Comparison of ENCODE assay signal across 25 cellular contexts in the genomic region with DNA sequence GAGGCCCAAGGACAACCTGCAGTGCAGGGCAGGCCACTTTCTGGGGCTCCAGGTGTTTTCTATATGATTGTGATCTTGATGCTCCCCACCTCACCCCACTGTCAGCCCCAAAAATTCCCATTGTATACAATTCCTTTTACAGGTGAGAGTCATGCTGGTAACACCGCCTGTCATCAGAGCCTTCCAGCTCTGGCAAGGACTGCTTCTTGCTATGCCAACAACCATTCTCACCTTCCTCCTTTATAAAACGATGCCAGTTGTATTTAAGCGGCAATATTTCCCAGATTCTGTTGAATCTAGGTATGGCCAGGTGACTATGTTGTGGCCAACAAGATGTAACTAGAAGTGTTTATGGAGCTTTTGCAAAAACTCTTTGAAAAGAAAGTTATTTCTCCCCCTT. TPM values are rescaled to one million over a fixed set of nuclear protein-coding genes. Genes with fewer than 3 reads are reported as not detected.
DNase-seq lines count a peak whose midpoint lies in the region; ATAC-seq, FAIRE-seq and TF ChIP-seq lines count a peak whose summit lies in the region.
"Had no signal": no experiment of that assay in that cellular context is flagged by ENCODE, and none has a peak within 500 bp of the region (broad histone marks: within the 10 kb centered on the region; RNA-seq: fewer than 3 reads in every experiment).

No MANE protein-coding gene starts in this region.

- no peak for TF ChIP-seq CTCF in BE2C (IDR thresholded peaks at IDR 0.05; ENCODE audit: low read depth, low read length)

- H3K9me3 ChIP-seq in BE2C: no peaks in the 10 kb centered on the region

- FAIRE-seq in HTR-8/SVneo (lab: Jason Lieb, UNC): peak; percentile 74
- FAIRE-seq: A204.1, G401.6, GM12891, GM18507 had no signal

- H3K36me3 ChIP-seq in BE2C: no peaks in the 10 kb centered on the region
- H3K36me3 ChIP-seq: BLaER1 treated with 17β-estradiol and CSF1 and Interleukin-3, amounts not matched to agents 10 nM and 100 nM had no signal

- peaks cover 7% of the 10 kb centered on the region; the same call in 1 of the 2 replicates for H3K27me3 ChIP-seq in BE2C
- H3K27me3 ChIP-seq: BLaER1 treated with 17β-estradiol and CSF1 and Interleukin-3, amounts not matched to agents 10 nM and 100 nM had no signal

- intact Hi-C loops in left cardiac atrium (cut with DNase I): no loop called here

- H3K4me3 ChIP-seq in BE2C (ENCODE audit: low read depth, low read length): no peak overlapping the region
- H3K4me3 ChIP-seq: BLaER1 treated with 17β-estradiol and CSF1 and Interleukin-3, amounts not matched to agents 10 nM and 100 nM had no signal

- no peaks in the 10 kb centered on the region for H3K4me1 ChIP-seq in BE2C
- H3K4me1 ChIP-seq: BLaER1 treated with 17β-estradiol and CSF1 and Interleukin-3, amounts not matched to agents 10 nM and 100 nM had no signal

- ATAC-seq in left cardiac atrium: no peak
- ATAC-seq: CD8-positive, alpha-beta T cell had no signal

- peak; percentile 82 for DNase-seq in G401 (ENCODE audit: low spot score)
- no peak for DNase-seq in HTR-8/SVneo (ENCODE audit: insufficient read length, low spot score)
- DNase-seq in cerebellar cortex (ENCODE audit: low spot score): peak; percentile 77
- DNase-seq in epithelial cell of prostate (ENCODE audit: low read depth, low spot score): no peak
- DNase-seq in left cardiac atrium: no peak
- no peak for DNase-seq in BE2C
- no peak for DNase-seq in HCEC 1CT
- DNase-seq: 8988T; ACHN; CD4-positive, alpha-beta T cell; CD8-positive, alpha-beta T cell; DMS 273 treated with DMSO at 0.1 percent for 48 hours; DMS153; DMS53; DMS79; DND-41; EL; GF-D8 had no signal

- in situ Hi-C loops in G401 (cut with HindIII; ENCODE audit: low sequenced_read_pairs): no loop called here

- peak overlapping the region; percentile 4 for H3K27ac ChIP-seq in epithelial cell of prostate
- H3K27ac ChIP-seq: BLaER1 treated with 17β-estradiol and CSF1 and Interleukin-3, amounts not matched to agents 10 nM and 100 nM; C4-2B had no signal

RNA-seq across cellular contexts. Expression of a gene that starts 30.4 kb away (rescaled TPM):
- 0.14 TPM in 1 of 2 replicates, not detected in the other for total RNA-seq in G401 (2014; rRNA removed; shearing (Covaris generic))
- total RNA-seq in left cardiac atrium: 10 to 100 TPM; 25.9 to 30.8 TPM
- not detected for polyA plus RNA-seq in BE2C (2012; ENCODE audit: insufficient read depth, insufficient read length, low read depth)
- total RNA-seq: A673; CD4-positive, alpha-beta T cell; CD8-positive, alpha-beta T cell had no signal

RNA-seq across cellular contexts. Expression of a gene that starts 38.9 kb away (rescaled TPM):
- total RNA-seq in G401 (2014; rRNA removed; shearing (Covaris generic)): 16.1 and 18.0 TPM in 2 replicates
- 10 to 100 TPM; 10.4 to 11.3 TPM for total RNA-seq in left cardiac atrium
- polyA plus RNA-seq in BE2C (2012; ENCODE audit: insufficient read depth, insufficient read length, low read depth): 7.1 TPM

Comparison
In these comparisons a context has a peak if more than half of its experiments do, and no peak if none do; other contexts are left out.
1. DNase-seq: peak in G401 (single experiment) and cerebellar cortex (single experiment); none in HTR-8/SVneo (single experiment), epithelial cell of prostate (single experiment), left cardiac atrium (single experiment), BE2C (single experiment) and HCEC 1CT (single experiment).
2. RNA of a gene that starts 30.4 kb away (total RNA-seq): 25.9 to 30.8 TPM in left cardiac atrium; 0.14 TPM in G401; every median in the first group is over 10 times any median in the second.